ENCODE assay signal across 8 cellular contexts in genomic region chr9:14353222-14354056, GRCh38. TPM values are rescaled to one million over a fixed set of nuclear protein-coding genes. Genes with fewer than 3 reads are reported as not detected.
DNase-seq lines count a peak whose midpoint lies in the region; ATAC-seq and TF ChIP-seq lines count a peak whose summit lies in the region.

No MANE protein-coding gene starts in this region.

- no peaks in the 10 kb centered on the region for H3K36me3 ChIP-seq in A673 (ENCODE audit: insufficient read depth, low read length, poor library complexity, severe bottlenecking)
- no peaks in the 10 kb centered on the region for H3K36me3 ChIP-seq in WERI-Rb-1
- H3K36me3 ChIP-seq in breast epithelium: no peaks in the 10 kb centered on the region
- H3K36me3 ChIP-seq in kidney epithelial cell (ENCODE audit: control insufficient read depth, insufficient read depth, low read length): no peaks in the 10 kb centered on the region

- no TSS peak for BruUV-seq in A673 (replicated peaks; lab: Mats Ljungman, UMichigan)

- peak; percentile 80 for TF ChIP-seq CTCF in A673 (conservative IDR thresholded peaks at IDR 0.05; ENCODE audit: low read depth, low read length)
- peak; percentile 89 for TF ChIP-seq CTCF in WERI-Rb-1 (IDR thresholded peaks at IDR 0.05; ENCODE audit: low read depth, low read length)
- TF ChIP-seq CTCF in breast epithelium (IDR thresholded peaks at IDR 0.05): peak; percentile 89 to 93 (median 91)
- TF ChIP-seq CTCF in kidney epithelial cell (IDR thresholded peaks at IDR 0.05; ENCODE audit: insufficient read depth, low read length, poor library complexity, severe bottlenecking): peak; percentile 97

- TF ChIP-seq POLR2A in breast epithelium (IDR thresholded peaks at IDR 0.05): no peak

- H3K27me3 ChIP-seq in A673 (replicated peaks; ENCODE audit: insufficient read depth, low read depth, low read length, poor library complexity): no peaks in the 10 kb centered on the region
- H3K27me3 ChIP-seq in WERI-Rb-1 (ENCODE audit: insufficient read depth, low read depth, severe bottlenecking): peaks cover 7% of the 10 kb centered on the region
- peaks cover 0 to 15% of the 10 kb centered on the region in 2 donors for H3K27me3 ChIP-seq in breast epithelium
- peaks cover 32% of the 10 kb centered on the region for H3K27me3 ChIP-seq in kidney epithelial cell (ENCODE audit: control insufficient read depth, insufficient read depth, low read length)

- intact Hi-C loops in A673 (cut with micrococcal nuclease; ENCODE audit: unreplicated experiment) (loop anchor here (5.0 kb wide), 1 partner anchor 926 kb away; no protein-coding TSS in a partner anchor), breast epithelium (cut with DNase I; ENCODE audit: low total_unique reads) (no loop called here)

- no peak overlapping the region for H3K27ac ChIP-seq in A673 (ENCODE audit: low read depth, low read length, poor library complexity, severe bottlenecking)
- H3K27ac ChIP-seq in WERI-Rb-1: no peak overlapping the region
- H3K27ac ChIP-seq in breast epithelium: peak overlapping the region; percentile 92 to 95

- H3K4me3 ChIP-seq in A673 (ENCODE audit: low read depth, low read length, poor library complexity, severe bottlenecking) (no peak overlapping the region), WERI-Rb-1 (ENCODE audit: low read depth, low read length) (no peak overlapping the region), breast epithelium (peak overlapping the region in 2 of 3 donors; percentile 31 to 53), kidney epithelial cell (ENCODE audit: low read depth, low read length) (no peak overlapping the region)

- H3K9me3 ChIP-seq in A673 (ENCODE audit: low read depth, low read length, poor library complexity, severe bottlenecking): no peaks in the 10 kb centered on the region
- H3K9me3 ChIP-seq in WERI-Rb-1 (ENCODE audit: severe bottlenecking): no peaks in the 10 kb centered on the region
- no peaks in the 10 kb centered on the region for H3K9me3 ChIP-seq in breast epithelium

- ATAC-seq in GM18519 (IDR thresholded peaks at IDR 0.05; ENCODE audit: low FRiP score, unreplicated experiment) (peak; percentile 79), HG03025 (IDR thresholded peaks at IDR 0.05; ENCODE audit: low FRiP score, unreplicated experiment) (peak; percentile 84)

- DNase-seq in A673 (ENCODE audit: low spot score): peak; percentile 79
- DNase-seq in NCI-H2107 (lab: John Stamatoyannopoulos, UW): peak; percentile 87
- DNase-seq in WERI-Rb-1: peak; percentile 88
- peak; percentile 88 to 93 for DNase-seq in breast epithelium (ENCODE audit: low spot score in 2 of 2)
- DNase-seq in kidney epithelial cell (ENCODE audit: low read depth): peak; percentile 14
- peak; percentile 55 to 74 (median 66) for DNase-seq in stimulated activated CD4-positive, alpha-beta T cell treated with anti-CD3 and anti-CD28 coated beads, Interleukin-1b, Interleukin-23, amount 100 ng/mL, for 24 hours (ENCODE audit: low read depth in 4 of 4, low spot score in 1 of 4)

- CTCF ChIA-PET in A673 (lab: Charles Lee): interaction anchor here (0.6 to 1.1 kb wide), 2 partner anchors 27 to 47 kb away, joined by 3 to 11 read pairs; no protein-coding TSS in a partner anchor

- POLR2A ChIA-PET in A673 (lab: Charles Lee; ENCODE audit: low non-redundant PET): no interaction called here

- H3K4me1 ChIP-seq in A673 (ENCODE audit: insufficient read depth, low read length, poor library complexity, severe bottlenecking) (no peaks in the 10 kb centered on the region), breast epithelium (no peaks in the 10 kb centered on the region)

RNA-seq across cellular contexts. Expression of gene NFIB, which starts 39.5 kb away (rescaled TPM):
- 41.2 and 42.9 TPM in 2 replicates for total RNA-seq in A673 (2021)
- total RNA-seq in breast epithelium: 100 to 1,000 TPM in 2 of 3 donors, 10 to 100 TPM in 1; 95.2 to 237 (median 105) TPM
- total RNA-seq in kidney epithelial cell: 3.1 and 3.3 TPM in 2 replicates

Comparison
In these comparisons a context has a peak if more than half of its experiments do, and no peak if none do; other contexts are left out.
1. DNase-seq: peak in every context shown above with its lines; median percentile 90 in breast epithelium; 88 in WERI-Rb-1; 87 in NCI-H2107; 79 in A673; 66 in stimulated activated CD4-positive, alpha-beta T cell treated with anti-CD3 and anti-CD28 coated beads, Interleukin-1b, Interleukin-23, amount 100 ng/mL, for 24 hours; 14 in kidney epithelial cell.
2. H3K27ac ChIP-seq: peak in breast epithelium (2 of 2); none in A673 (single experiment) and WERI-Rb-1 (single experiment).
3. H3K4me3 ChIP-seq: peak in breast epithelium (2 of 3); none in A673 (single experiment), WERI-Rb-1 (single experiment) and kidney epithelial cell (single experiment).
4. Peak in every context shown above with its lines, with median percentiles within 50 percentile points of each other: CTCF ChIP-seq.